In genomic region chr7:149285581-149285975, GRCh38 we compare ENCODE assay signal across 1 cellular context.
TF ChIP-seq lines count a peak whose summit lies in the region.

No MANE protein-coding gene starts in this region.

TF ChIP-seq in HepG2, 621 proteins besides CTCF, POLR2A, EP300 and RAD21:
- TF ChIP-seq RBFOX2 (IDR thresholded peaks at IDR 0.05; ENCODE audit: low read depth, low read length) = 0 out of 2 replicates have a peak, but pooled peaks have one; percentile 0
- TF ChIP-seq, protein P1, sequence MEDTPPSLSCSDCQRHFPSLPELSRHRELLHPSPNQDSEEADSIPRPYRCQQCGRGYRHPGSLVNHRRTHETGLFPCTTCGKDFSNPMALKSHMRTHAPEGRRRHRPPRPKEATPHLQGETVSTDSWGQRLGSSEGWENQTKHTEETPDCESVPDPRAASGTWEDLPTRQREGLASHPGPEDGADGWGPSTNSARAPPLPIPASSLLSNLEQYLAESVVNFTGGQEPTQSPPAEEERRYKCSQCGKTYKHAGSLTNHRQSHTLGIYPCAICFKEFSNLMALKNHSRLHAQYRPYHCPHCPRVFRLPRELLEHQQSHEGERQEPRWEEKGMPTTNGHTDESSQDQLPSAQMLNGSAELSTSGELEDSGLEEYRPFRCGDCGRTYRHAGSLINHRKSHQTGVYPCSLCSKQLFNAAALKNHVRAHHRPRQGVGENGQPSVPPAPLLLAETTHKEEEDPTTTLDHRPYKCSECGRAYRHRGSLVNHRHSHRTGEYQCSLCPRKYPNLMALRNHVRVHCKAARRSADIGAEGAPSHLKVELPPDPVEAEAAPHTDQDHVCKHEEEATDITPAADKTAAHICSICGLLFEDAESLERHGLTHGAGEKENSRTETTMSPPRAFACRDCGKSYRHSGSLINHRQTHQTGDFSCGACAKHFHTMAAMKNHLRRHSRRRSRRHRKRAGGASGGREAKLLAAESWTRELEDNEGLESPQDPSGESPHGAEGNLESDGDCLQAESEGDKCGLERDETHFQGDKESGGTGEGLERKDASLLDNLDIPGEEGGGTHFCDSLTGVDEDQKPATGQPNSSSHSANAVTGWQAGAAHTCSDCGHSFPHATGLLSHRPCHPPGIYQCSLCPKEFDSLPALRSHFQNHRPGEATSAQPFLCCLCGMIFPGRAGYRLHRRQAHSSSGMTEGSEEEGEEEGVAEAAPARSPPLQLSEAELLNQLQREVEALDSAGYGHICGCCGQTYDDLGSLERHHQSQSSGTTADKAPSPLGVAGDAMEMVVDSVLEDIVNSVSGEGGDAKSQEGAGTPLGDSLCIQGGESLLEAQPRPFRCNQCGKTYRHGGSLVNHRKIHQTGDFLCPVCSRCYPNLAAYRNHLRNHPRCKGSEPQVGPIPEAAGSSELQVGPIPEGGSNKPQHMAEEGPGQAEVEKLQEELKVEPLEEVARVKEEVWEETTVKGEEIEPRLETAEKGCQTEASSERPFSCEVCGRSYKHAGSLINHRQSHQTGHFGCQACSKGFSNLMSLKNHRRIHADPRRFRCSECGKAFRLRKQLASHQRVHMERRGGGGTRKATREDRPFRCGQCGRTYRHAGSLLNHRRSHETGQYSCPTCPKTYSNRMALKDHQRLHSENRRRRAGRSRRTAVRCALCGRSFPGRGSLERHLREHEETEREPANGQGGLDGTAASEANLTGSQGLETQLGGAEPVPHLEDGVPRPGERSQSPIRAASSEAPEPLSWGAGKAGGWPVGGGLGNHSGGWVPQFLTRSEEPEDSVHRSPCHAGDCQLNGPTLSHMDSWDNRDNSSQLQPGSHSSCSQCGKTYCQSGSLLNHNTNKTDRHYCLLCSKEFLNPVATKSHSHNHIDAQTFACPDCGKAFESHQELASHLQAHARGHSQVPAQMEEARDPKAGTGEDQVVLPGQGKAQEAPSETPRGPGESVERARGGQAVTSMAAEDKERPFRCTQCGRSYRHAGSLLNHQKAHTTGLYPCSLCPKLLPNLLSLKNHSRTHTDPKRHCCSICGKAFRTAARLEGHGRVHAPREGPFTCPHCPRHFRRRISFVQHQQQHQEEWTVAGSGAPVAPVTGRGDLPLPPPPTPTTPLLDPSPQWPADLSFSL (CRISPR knock-in tag; IDR thresholded peaks at IDR 0.05) = no peak
TF ChIP-seq in HepG2: peak in this region for 1.
